Comparison of ENCODE assay signal across 26 cellular contexts in genomic region chr1:51607676-51608075, GRCh38. TPM values are rescaled to one million over a fixed set of nuclear protein-coding genes. Genes with fewer than 3 reads are reported as not detected.
DNase-seq lines count a peak whose midpoint lies in the region; FAIRE-seq and TF ChIP-seq lines count a peak whose summit lies in the region.
"Had no signal": no experiment of that assay in that cellular context is flagged by ENCODE, and none has a peak within 500 bp of the region (broad histone marks: within the 10 kb centered on the region; RNA-seq: fewer than 3 reads in every experiment).

No MANE protein-coding gene starts in this region.

- peaks cover 28% of the 10 kb centered on the region for H3F3A ChIP-seq in PC-9 (ENCODE audit: insufficient read depth, low read depth)

- no peak overlapping the region for H3K27ac Mint-ChIP-seq in MCF 10A (ENCODE audit: low read depth, unreplicated experiment)
- H3K27ac Mint-ChIP-seq: activated CD4-positive, alpha-beta memory T cell treated with anti-CD3 and anti-CD28 coated beads, Interleukin-2, amount 10 ng/mL, durations not matched to agents 7 days and 5 days; CD4-positive, alpha-beta memory T cell had no signal

- dilution Hi-C loops in keratinocyte (cut with MboI; ENCODE audit: extremely low pct_ligation_motif_present, low sequenced_read_pairs) = no loop called here

- no peak for TF ChIP-seq POLR2A in breast epithelium (IDR thresholded peaks at IDR 0.05)

- H3K27ac ChIP-seq in breast epithelium (peak overlapping the region in 1 of 2 donors; percentile 12), PC-9 (peak overlapping the region; percentile 34), keratinocyte (ENCODE audit: control insufficient read depth, insufficient read depth, low read length) (no peak overlapping the region)
- H3K27ac ChIP-seq: epithelial cell of prostate, GM23248, SJSA1, vagina had no signal

- H4K20me1 ChIP-seq in PC-9 (ENCODE audit: insufficient read depth) = no peaks in the 10 kb centered on the region
- H4K20me1 ChIP-seq in keratinocyte (ENCODE audit: control insufficient read depth, extremely low read depth, insufficient read depth, low read length) = no peaks in the 10 kb centered on the region

- H3K4me2 ChIP-seq in PC-9 = peak overlapping the region; percentile 29; the same call in 1 of the 2 replicates
- no peak overlapping the region for H3K4me2 ChIP-seq in keratinocyte (ENCODE audit: control insufficient read depth, extremely low read depth, insufficient read depth, low read depth, low read length)

- no peaks in the 10 kb centered on the region for H3K79me2 ChIP-seq in PC-9 (ENCODE audit: low read depth)
- no peaks in the 10 kb centered on the region for H3K79me2 ChIP-seq in keratinocyte (ENCODE audit: control insufficient read depth, insufficient read depth, low read length)

- H3K36me3 ChIP-seq in breast epithelium (no peaks in the 10 kb centered on the region), PC-9 (ENCODE audit: low read depth) (no peaks in the 10 kb centered on the region), keratinocyte (ENCODE audit: control insufficient read depth in 2 of 2, extremely low read depth in 1 of 2, insufficient read depth in 2 of 2, low read length in 2 of 2) (no peaks in the 10 kb centered on the region)
- H3K36me3 ChIP-seq: SJSA1, vagina had no signal

- no peak for TF ChIP-seq CTCF in MCF 10A (IDR thresholded peaks at IDR 0.05; ENCODE audit: unreplicated experiment)
- no peak for TF ChIP-seq CTCF in breast epithelium (IDR thresholded peaks at IDR 0.05)
- no peak for TF ChIP-seq CTCF in PC-9 (conservative IDR thresholded peaks at IDR 0.05)
- no peak for TF ChIP-seq CTCF in keratinocyte (optimal IDR thresholded peaks at IDR 0.05 in 1 of 3, IDR thresholded peaks at IDR 0.05 in 1 of 3, conservative IDR thresholded peaks at IDR 0.05 in 1 of 3; ENCODE audit: extremely low read depth in 1 of 3, insufficient read depth in 2 of 3, low read length in 3 of 3)
- TF ChIP-seq CTCF in GM13977 (IDR thresholded peaks at IDR 0.05; ENCODE audit: extremely low read depth, insufficient read depth, missing control alignments) = no peak

- no peak overlapping the region for H3K4me3 Mint-ChIP-seq in MCF 10A (ENCODE audit: unreplicated experiment)
- H3K4me3 Mint-ChIP-seq: activated CD4-positive, alpha-beta memory T cell treated with anti-CD3 and anti-CD28 coated beads, Interleukin-2, amount 10 ng/mL, durations not matched to agents 7 days and 5 days; CD4-positive, alpha-beta memory T cell had no signal

- POLR2A ChIA-PET in MCF 10A (lab: Yijun Ruan, JAX) (interaction anchor here (0.8 kb wide), 1 partner anchor 8 kb away, joined by 3 read pairs; no protein-coding TSS in a partner anchor), PC-9 (lab: Charles Lee; ENCODE audit: unreplicated experiment) (interaction anchor here (0.7 kb wide), 1 partner anchor 161 kb away, joined by 5 read pairs; no protein-coding TSS in a partner anchor)

- BruUV-seq in MCF 10A (replicated peaks; lab: Mats Ljungman, UMichigan) (no TSS peak), PC-9 (replicated peaks; lab: Mats Ljungman, UMichigan) (no TSS peak)

- no peaks in the 10 kb centered on the region for H3K9me3 Mint-ChIP-seq in MCF 10A (ENCODE audit: unreplicated experiment)
- H3K9me3 Mint-ChIP-seq: activated CD4-positive, alpha-beta memory T cell treated with anti-CD3 and anti-CD28 coated beads, Interleukin-2, amount 10 ng/mL, durations not matched to agents 7 days and 5 days had no signal

- CTCF ChIA-PET in MCF 10A (lab: Yijun Ruan, JAX) = interaction anchor here (0.6 kb wide), 2 partner anchors 48 to 426 kb away, joined by 3 to 4 read pairs; partner anchors contain the start of gene KTI12
- CTCF ChIA-PET in PC-9 (lab: Charles Lee) = no interaction called here

- in situ Hi-C loops in GM13977 (cut with MboI; ENCODE audit: low pct_unique_long_range_greater_than_20kb, low sequenced_read_pairs, unreplicated experiment) = no loop called here

- peaks cover 7% of the 10 kb centered on the region for H3K4me1 Mint-ChIP-seq in MCF 10A (ENCODE audit: insufficient read depth, unreplicated experiment)
- H3K4me1 Mint-ChIP-seq: activated CD4-positive, alpha-beta memory T cell treated with anti-CD3 and anti-CD28 coated beads, Interleukin-2, amount 10 ng/mL, durations not matched to agents 7 days and 5 days; CD4-positive, alpha-beta memory T cell had no signal

- no peak overlapping the region for H3K4me3 ChIP-seq in breast epithelium
- no peak overlapping the region for H3K4me3 ChIP-seq in PC-9
- H3K4me3 ChIP-seq in keratinocyte (ENCODE audit: control insufficient read depth in 2 of 3, extremely low read depth in 1 of 3, insufficient read depth in 2 of 3, low read depth in 1 of 3, low read length in 3 of 3) = no peak overlapping the region
- H3K4me3 ChIP-seq: GM23248, SJSA1, vagina had no signal

- no peak overlapping the region for H3K9ac ChIP-seq in keratinocyte (ENCODE audit: control insufficient read depth, extremely low read depth, insufficient read depth, low read length)
- H3K9ac ChIP-seq: GM23248 had no signal

- no peaks in the 10 kb centered on the region for H3K9me1 ChIP-seq in keratinocyte (ENCODE audit: control insufficient read depth, extremely low read depth, insufficient read depth, low read length)

- peaks cover 10% of the 10 kb centered on the region for H3K27me3 Mint-ChIP-seq in MCF 10A (ENCODE audit: insufficient read depth, unreplicated experiment)

- no peaks in the 10 kb centered on the region for H3K4me1 ChIP-seq in breast epithelium
- peaks cover 45% of the 10 kb centered on the region for H3K4me1 ChIP-seq in PC-9 (replicated peaks; ENCODE audit: insufficient read depth)
- no peaks in the 10 kb centered on the region for H3K4me1 ChIP-seq in keratinocyte (ENCODE audit: control insufficient read depth, extremely low read depth, insufficient read depth, low read length)
- H3K4me1 ChIP-seq: vagina had no signal

- no peaks in the 10 kb centered on the region for H3K9me2 ChIP-seq in PC-9 (ENCODE audit: insufficient read depth)

- FAIRE-seq in keratinocyte (lab: Jason Lieb, UNC) = no peak
- FAIRE-seq: GM12891 had no signal

- H3K9me3 ChIP-seq in breast epithelium (no peaks in the 10 kb centered on the region), PC-9 (ENCODE audit: insufficient read depth, low read depth) (no peaks in the 10 kb centered on the region), keratinocyte (ENCODE audit: control insufficient read depth, low read depth, low read length) (no peaks in the 10 kb centered on the region)
- H3K9me3 ChIP-seq: SJSA1, vagina had no signal

- H3K27me3 ChIP-seq in breast epithelium (no peaks in the 10 kb centered on the region), PC-9 (ENCODE audit: insufficient read depth, low read depth) (no peaks in the 10 kb centered on the region), keratinocyte (ENCODE audit: control insufficient read depth, extremely low read depth, insufficient read depth, low read length) (no peaks in the 10 kb centered on the region)
- H3K27me3 ChIP-seq: SJSA1, vagina had no signal

- intact Hi-C loops in MCF 10A (cut with micrococcal nuclease) = no loop called here
- intact Hi-C loops in breast epithelium (cut with DNase I; ENCODE audit: low total_unique reads) = no loop called here
- intact Hi-C loops in PC-9 (cut with micrococcal nuclease; ENCODE audit: unreplicated experiment) = no loop called here

- no peak overlapping the region for H2AFZ ChIP-seq in PC-9
- peak overlapping the region; percentile 19 for H2AFZ ChIP-seq in keratinocyte (ENCODE audit: control insufficient read depth, low read length)
- H2AFZ ChIP-seq: GM23248 had no signal

- DNase-seq in MCF 10A (ENCODE audit: unreplicated experiment) = peak; percentile 58
- no peak for DNase-seq in breast epithelium (ENCODE audit: low spot score in 2 of 2)
- peak; percentile 27 to 61 for DNase-seq in PC-9
- DNase-seq in keratinocyte (ENCODE audit: low read depth, low spot score) = no peak
- DNase-seq in NCI-H1048 (lab: John Stamatoyannopoulos, UW) = no peak
- no peak for DNase-seq in stimulated activated naive CD4-positive, alpha-beta T cell treated with Interleukin-2 at 50 U/mL for 16 hours (lab: John Stamatoyannopoulos, UW)
- DNase-seq in GM13977 (ENCODE audit: low spot score) = no peak
- DNase-seq in pons (ENCODE audit: low spot score) = no peak
- DNase-seq: activated CD4-positive, alpha-beta memory T cell treated with anti-CD3 and anti-CD28 coated beads, Interleukin-2, amount 10 ng/mL, durations not matched to agents 7 days and 5 days; activated CD4-positive, CD25-positive, alpha-beta regulatory T cell; activated naive CD4-positive, alpha-beta T cell; activated T-cell treated with anti-CD3 and anti-CD28 coated beads for 4 hours; caudate nucleus; CD4-positive, alpha-beta memory T cell; DMS153; GM23248; kidney glomerular epithelial cell; NCI-H1105 treated with DMSO at 0.1 percent for 48 hours; NCI-H2081; NCI-H524 treated with DMSO at 0.1 percent for 48 hours; occipital lobe; stimulated activated CD4-positive, alpha-beta T cell treated with anti-CD3 and anti-CD28 coated beads, Interleukin-15, amount 100 ng/mL, for 24 hours had no signal

- no peaks in the 10 kb centered on the region for H3K36me3 Mint-ChIP-seq in MCF 10A (ENCODE audit: insufficient read depth, unreplicated experiment)
- H3K36me3 Mint-ChIP-seq: CD4-positive, alpha-beta memory T cell had no signal

RNA-seq across cellular contexts. Expression of gene OSBPL9, which starts 9.2 kb away (rescaled TPM):
- total RNA-seq in MCF 10A (2022) (51.7 and 60.4 TPM in 2 replicates), breast epithelium (100 to 1,000 TPM; 107 to 213 (median 136) TPM), PC-9 (2021) (149 and 188 TPM in 2 replicates)
- polyA plus RNA-seq in keratinocyte = 49.1 to 68.0 TPM (median 62.7 TPM) in 3 replicates
- 33.5 TPM for polyA plus RNA-seq in keratinocyte (2011; ENCODE audit: low read depth)
- 33.1 and 74.8 TPM in 2 replicates for polyA plus RNA-seq in keratinocyte (2011; cell fraction: cytosol; rRNA removed)
- polyA plus RNA-seq in keratinocyte (2011; cell fraction: nucleus; rRNA removed) = 63.3 and 70.7 TPM in 2 replicates
- polyA plus RNA-seq in keratinocyte (2012; ENCODE audit: low replicate concordance) = 36.3 and 38.4 TPM in 2 replicates
- 82.5 to 90.1 TPM (median 90.1 TPM) in 3 replicates for polyA minus RNA-seq in keratinocyte
- polyA minus RNA-seq in keratinocyte (2011; cell fraction: cytosol; rRNA and poly(A)+ RNA removed) = 42.0 TPM
- polyA minus RNA-seq in keratinocyte (2011; cell fraction: nucleus; rRNA and poly(A)+ RNA removed) = 71.3 and 98.7 TPM in 2 replicates

Comparison
In these comparisons a context has a peak if more than half of its experiments do, and no peak if none do; other contexts are left out.
1. DNase-seq: peak in MCF 10A (single experiment) and PC-9 (2 of 2); none in breast epithelium (0 of 2), keratinocyte (single experiment), NCI-H1048 (single experiment), stimulated activated naive CD4-positive, alpha-beta T cell treated with Interleukin-2 at 50 U/mL for 16 hours (single experiment), GM13977 (single experiment) and pons (single experiment).